Comparison of ENCODE assay signal across 8 cellular contexts in genomic region chr1:18401921-18402320, GRCh38.
"Had no signal": no experiment of that assay in that cellular context is flagged by ENCODE, and none has a peak within 500 bp of the region (broad histone marks: within the 10 kb centered on the region; RNA-seq: fewer than 3 reads in every experiment).

No MANE protein-coding gene starts in this region.

- H3K4me1 Mint-ChIP-seq: IgD-negative memory B cell had no signal

- H3K27ac ChIP-seq: HL-60, KMS-11 had no signal

- ATAC-seq: HepG2 had no signal

- H3K36me3 Mint-ChIP-seq: IgD-negative memory B cell had no signal

- H3K9ac ChIP-seq: KMS-11 had no signal

- DNase-seq: IMR-90, KBM-7, KG1 had no signal

- H3K4me2 ChIP-seq: KMS-11 had no signal

- FAIRE-seq: HepG2, HTR-8/SVneo had no signal

- H3K4me3 Mint-ChIP-seq: IgD-negative memory B cell had no signal
